In the genomic region with DNA sequence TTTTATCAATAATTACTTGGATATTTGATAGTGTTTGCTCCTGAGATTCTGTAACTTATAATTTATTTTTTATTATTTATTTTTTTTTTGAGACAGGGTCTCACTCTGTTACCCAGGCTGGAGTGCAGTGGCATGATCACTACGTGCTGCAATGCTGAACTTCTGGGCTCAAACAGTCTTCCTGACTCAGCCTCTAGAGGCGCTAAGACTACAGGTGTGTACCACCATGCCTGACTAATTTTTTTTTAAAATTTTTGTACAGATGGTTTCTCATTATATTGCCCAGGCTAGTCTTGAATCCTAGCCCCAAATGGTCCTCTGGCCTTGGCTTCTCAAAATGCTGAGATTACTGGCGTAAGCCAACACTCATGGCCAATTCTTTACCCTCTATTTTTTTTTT, we compare ENCODE assay signal across 19 cellular contexts.
DNase-seq lines count a peak whose midpoint lies in the region; ATAC-seq, FAIRE-seq and TF ChIP-seq lines count a peak whose summit lies in the region.
"Had no signal": no experiment of that assay in that cellular context is flagged by ENCODE, and none has a peak within 500 bp of the region (broad histone marks: within the 10 kb centered on the region; RNA-seq: fewer than 3 reads in every experiment).

No MANE protein-coding gene starts in this region.

- H3K27ac Mint-ChIP-seq in type B pancreatic cell, result no peak overlapping the region
- no peak overlapping the region for H3K27ac Mint-ChIP-seq in immature natural killer cell
- H3K27ac Mint-ChIP-seq: activated CD4-positive, alpha-beta memory T cell treated with anti-CD3 and anti-CD28 coated beads, Interleukin-2, amount 10 ng/mL, durations not matched to agents 7 days and 5 days; activated naive CD4-positive, alpha-beta T cell treated with anti-CD3 and anti-CD28 coated beads for 36 hours; natural killer cell had no signal

- FAIRE-seq in bronchial epithelial cell (lab: Jason Lieb, UNC), result no peak
- FAIRE-seq in H54 (lab: Jason Lieb, UNC), result no peak

- ATAC-seq in HG03520 (IDR thresholded peaks at IDR 0.05; ENCODE audit: unreplicated experiment) (peak; percentile 60), GM18505 (IDR thresholded peaks at IDR 0.05; ENCODE audit: unreplicated experiment) (no peak)
- ATAC-seq: left cardiac atrium, natural killer cell had no signal

- H3K4me3 ChIP-seq in bronchial epithelial cell (ENCODE audit: low read depth, low read length), result no peak overlapping the region
- H3K4me3 ChIP-seq: HAP-1, MG63, skin epidermis, tibial artery had no signal

- DNase-seq in NCI-H510A treated with DMSO at 0.1 percent for 48 hours (lab: John Stamatoyannopoulos, UW), result peak; percentile 29
- DNase-seq in NCI-H510A (lab: John Stamatoyannopoulos, UW), result no peak
- peak; percentile 9 for DNase-seq in bronchial epithelial cell (ENCODE audit: low read depth)
- no peak for DNase-seq in type B pancreatic cell (ENCODE audit: extremely low spot score, unreplicated experiment)
- no peak for DNase-seq in H54 (ENCODE audit: insufficient read length, low spot score)
- no peak for DNase-seq in immature natural killer cell
- DNase-seq: activated CD4-positive, alpha-beta memory T cell treated with anti-CD3 and anti-CD28 coated beads, Interleukin-2, amount 10 ng/mL, durations not matched to agents 7 days and 5 days; activated naive CD4-positive, alpha-beta T cell treated with anti-CD3 and anti-CD28 coated beads for 36 hours; cerebellar nuclear complex; DMS79 treated with DMSO at 0.1 percent for 48 hours; left cardiac atrium; MG63; natural killer cell; T-helper 2 cell; tibial artery had no signal

- no peaks in the 10 kb centered on the region for H3K27me3 ChIP-seq in bronchial epithelial cell (ENCODE audit: control insufficient read depth, insufficient read depth, low read length)
- H3K27me3 ChIP-seq: MG63, tibial artery had no signal

- no peak overlapping the region for H3K4me3 Mint-ChIP-seq in type B pancreatic cell
- no peak overlapping the region for H3K4me3 Mint-ChIP-seq in immature natural killer cell
- H3K4me3 Mint-ChIP-seq: activated CD4-positive, alpha-beta memory T cell treated with anti-CD3 and anti-CD28 coated beads, Interleukin-2, amount 10 ng/mL, durations not matched to agents 7 days and 5 days; activated naive CD4-positive, alpha-beta T cell treated with anti-CD3 and anti-CD28 coated beads for 36 hours; natural killer cell had no signal

- H3K4me1 Mint-ChIP-seq in type B pancreatic cell (ENCODE audit: unreplicated experiment) (no peaks in the 10 kb centered on the region), immature natural killer cell (no peaks in the 10 kb centered on the region)
- H3K4me1 Mint-ChIP-seq: activated CD4-positive, alpha-beta memory T cell treated with anti-CD3 and anti-CD28 coated beads, Interleukin-2, amount 10 ng/mL, durations not matched to agents 7 days and 5 days; natural killer cell had no signal

- H3K36me3 Mint-ChIP-seq in type B pancreatic cell (no peaks in the 10 kb centered on the region), immature natural killer cell (peaks cover 0 to 3% (median 0%) of the 10 kb centered on the region in 3 donors)

- TF ChIP-seq POLR2A in H54 (IDR thresholded peaks at IDR 0.05; ENCODE audit: low read depth, low read length), result no peak
- no peak for TF ChIP-seq POLR2A in GM18505 (IDR thresholded peaks at IDR 0.05; ENCODE audit: borderline replicate concordance, extremely low read depth, insufficient read depth, insufficient read length)

- no peaks in the 10 kb centered on the region for H3K36me3 ChIP-seq in bronchial epithelial cell (ENCODE audit: control insufficient read depth, insufficient read depth, low read length)
- H3K36me3 ChIP-seq: HAP-1, MG63, tibial artery had no signal

- H3K9me3 Mint-ChIP-seq in type B pancreatic cell, result no peaks in the 10 kb centered on the region
- peaks cover 8 to 46% (median 21%) of the 10 kb centered on the region in 6 donors for H3K9me3 Mint-ChIP-seq in immature natural killer cell
- H3K9me3 Mint-ChIP-seq: activated CD4-positive, alpha-beta memory T cell treated with anti-CD3 and anti-CD28 coated beads, Interleukin-2, amount 10 ng/mL, durations not matched to agents 7 days and 5 days had no signal

- TF ChIP-seq CTCF in bronchial epithelial cell (IDR thresholded peaks at IDR 0.05; ENCODE audit: insufficient read depth, low read length, severe bottlenecking), result peak; percentile 32
- peak; percentile 59 for TF ChIP-seq CTCF in type B pancreatic cell (conservative IDR thresholded peaks at IDR 0.05)

- H3K27me3 Mint-ChIP-seq in type B pancreatic cell (no peaks in the 10 kb centered on the region), immature natural killer cell (ENCODE audit: low read depth in 3 of 3) (no peaks in the 10 kb centered on the region)
- H3K27me3 Mint-ChIP-seq: activated CD4-positive, alpha-beta memory T cell treated with anti-CD3 and anti-CD28 coated beads, Interleukin-2, amount 10 ng/mL, durations not matched to agents 7 days and 5 days had no signal

Comparison
In these comparisons a context has a peak if more than half of its experiments do, and no peak if none do; other contexts are left out.
1. DNase-seq: peak in NCI-H510A treated with DMSO at 0.1 percent for 48 hours (single experiment) and bronchial epithelial cell (single experiment); none in NCI-H510A (single experiment), type B pancreatic cell (single experiment), H54 (single experiment) and immature natural killer cell (0 of 3).